ENCODE assay signal across 7 cellular contexts in the genomic region with DNA sequence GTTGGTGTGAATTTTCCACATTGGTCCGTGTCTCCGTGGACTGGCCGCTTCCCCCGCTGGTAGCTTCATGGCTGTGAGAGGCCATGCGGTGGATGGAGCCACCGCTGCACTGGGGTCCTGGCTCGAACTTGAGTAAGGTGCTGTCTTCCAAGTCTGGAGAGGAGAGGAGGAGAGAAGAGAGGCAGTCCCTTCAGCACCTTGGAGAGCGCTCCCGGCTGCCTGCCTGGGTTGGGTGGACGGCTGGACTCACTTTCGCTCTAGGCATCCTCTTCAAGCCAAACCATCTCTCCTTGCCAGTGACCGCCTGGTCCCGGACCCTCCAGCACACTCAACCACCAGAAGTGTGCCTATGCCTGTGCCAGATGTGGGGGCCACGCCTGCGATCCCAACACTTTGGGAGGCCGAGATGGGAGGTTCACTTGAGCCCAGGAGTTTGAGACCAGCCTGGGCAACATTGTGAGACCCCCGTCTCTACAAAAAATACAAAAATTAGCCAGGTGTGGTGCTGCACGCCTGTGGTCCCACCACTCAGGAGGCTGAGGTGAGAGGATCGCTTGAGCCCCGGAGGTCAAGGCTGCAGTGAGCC. TPM values are rescaled to one million over a fixed set of nuclear protein-coding genes. Genes with fewer than 3 reads are reported as not detected.
A peak's percentile ranks its signal among the peaks of the same experiment; 100 is the strongest.
DNase-seq lines count a peak whose midpoint lies in the region; ATAC-seq and TF ChIP-seq lines count a peak whose summit lies in the region.

No MANE protein-coding gene starts in this region.

- peak; percentile 48 for DNase-seq in HFFc6
- peak in 3 of 5 experiments; percentile 6 to 24 (median 13) for DNase-seq in T-helper 2 cell
- DNase-seq in dermis microvascular lymphatic vessel endothelial cell (ENCODE audit: low read depth in 2 of 2) = peak; percentile 26 to 65
- DNase-seq in naive thymus-derived CD4-positive, alpha-beta T cell = peak; percentile 5 to 53 (median 34)
- no peak for DNase-seq in SK-N-DZ (ENCODE audit: low spot score)
- no peak for DNase-seq in pons (ENCODE audit: low spot score)
- no peak for DNase-seq in DMS114 treated with DMSO at 0.1 percent for 48 hours (lab: John Stamatoyannopoulos, UW; ENCODE audit: unreplicated experiment)

- TF ChIP-seq CTCF in HFFc6 (IDR thresholded peaks at IDR 0.05) = no peak

- peaks cover 39% of the 10 kb centered on the region for H3K27me3 Mint-ChIP-seq in HFFc6 (ENCODE audit: insufficient read depth)
- peaks cover 26 to 46% (median 38%) of the 10 kb centered on the region in 5 donors for H3K27me3 Mint-ChIP-seq in naive thymus-derived CD4-positive, alpha-beta T cell

- H3K27ac Mint-ChIP-seq in HFFc6 = no peak overlapping the region
- H3K27ac Mint-ChIP-seq in naive thymus-derived CD4-positive, alpha-beta T cell = no peak overlapping the region

- no peak overlapping the region for H3K4me3 ChIP-seq in naive thymus-derived CD4-positive, alpha-beta T cell (ENCODE audit: low read length)

- H3K36me3 ChIP-seq in naive thymus-derived CD4-positive, alpha-beta T cell (ENCODE audit: control insufficient read depth in 2 of 3, insufficient read depth in 3 of 3, low read length in 3 of 3) = no peaks in the 10 kb centered on the region

- H3K36me3 Mint-ChIP-seq in HFFc6 (ENCODE audit: low read depth) = no peaks in the 10 kb centered on the region
- peaks cover 0 to 4% (median 0%) of the 10 kb centered on the region in 5 donors for H3K36me3 Mint-ChIP-seq in naive thymus-derived CD4-positive, alpha-beta T cell

- POLR2A ChIA-PET in naive thymus-derived CD4-positive, alpha-beta T cell (lab: Charles Lee) = no interaction called here

- no peaks in the 10 kb centered on the region for H3K9me3 Mint-ChIP-seq in HFFc6
- peaks cover 0 to 8% (median 2%) of the 10 kb centered on the region in 11 donors for H3K9me3 Mint-ChIP-seq in naive thymus-derived CD4-positive, alpha-beta T cell

- no peaks in the 10 kb centered on the region for H3K4me1 ChIP-seq in naive thymus-derived CD4-positive, alpha-beta T cell (ENCODE audit: control insufficient read depth in 2 of 2, insufficient read depth in 2 of 2, low read length in 2 of 2)

- no peak overlapping the region for H3K4me3 Mint-ChIP-seq in HFFc6
- no peak overlapping the region for H3K4me3 Mint-ChIP-seq in naive thymus-derived CD4-positive, alpha-beta T cell

- H3K27me3 ChIP-seq in naive thymus-derived CD4-positive, alpha-beta T cell (ENCODE audit: control insufficient read depth in 2 of 2, insufficient read depth in 2 of 2, low read length in 2 of 2) = no peaks in the 10 kb centered on the region

- intact Hi-C loops in naive thymus-derived CD4-positive, alpha-beta T cell (cut with micrococcal nuclease) = no loop called here

- H3K9me3 ChIP-seq in naive thymus-derived CD4-positive, alpha-beta T cell (ENCODE audit: control insufficient read depth in 2 of 3, low read length in 3 of 3) = no peaks in the 10 kb centered on the region

- ATAC-seq in naive thymus-derived CD4-positive, alpha-beta T cell = no peak

- no peaks in the 10 kb centered on the region for H3K4me1 Mint-ChIP-seq in HFFc6 (ENCODE audit: low read depth)
- H3K4me1 Mint-ChIP-seq in naive thymus-derived CD4-positive, alpha-beta T cell = peaks cover 0 to 7% (median 5%) of the 10 kb centered on the region in 7 donors

- H3K27ac ChIP-seq in naive thymus-derived CD4-positive, alpha-beta T cell (ENCODE audit: low read depth, low read length) = no peak overlapping the region

- CTCF ChIA-PET in naive thymus-derived CD4-positive, alpha-beta T cell (lab: Charles Lee) = no interaction called here

RNA-seq across cellular contexts. Expression of a gene that starts 6.2 kb away (rescaled TPM):
- total RNA-seq in HFFc6 (2021; fragmentation: NEBNext Ultra II Directional; extraction: Animal tissue kit (Norgen Biotek cat#: 25700)) = not detected
- total RNA-seq in dermis microvascular lymphatic vessel endothelial cell = 0.64 and 1.3 TPM in 2 replicates
- total RNA-seq in naive thymus-derived CD4-positive, alpha-beta T cell = not detected
- not detected for polyA plus RNA-seq in naive thymus-derived CD4-positive, alpha-beta T cell
- 0.81 and 2.6 TPM in 2 replicates for polyA plus RNA-seq in SK-N-DZ (2014; cell fraction: cytosol; rRNA removed)
- polyA plus RNA-seq in SK-N-DZ (2014; cell fraction: nucleus; rRNA removed) = 0.77 and 4.6 TPM in 2 replicates

Comparison
In these comparisons a context has a peak if more than half of its experiments do, and no peak if none do; other contexts are left out.
1. DNase-seq: peak in HFFc6 (single experiment), T-helper 2 cell (3 of 5), dermis microvascular lymphatic vessel endothelial cell (2 of 2) and naive thymus-derived CD4-positive, alpha-beta T cell (9 of 9); none in SK-N-DZ (single experiment), pons (single experiment) and DMS114 treated with DMSO at 0.1 percent for 48 hours (single experiment).